ENCODE assay signal across 23 cellular contexts in the genomic region with DNA sequence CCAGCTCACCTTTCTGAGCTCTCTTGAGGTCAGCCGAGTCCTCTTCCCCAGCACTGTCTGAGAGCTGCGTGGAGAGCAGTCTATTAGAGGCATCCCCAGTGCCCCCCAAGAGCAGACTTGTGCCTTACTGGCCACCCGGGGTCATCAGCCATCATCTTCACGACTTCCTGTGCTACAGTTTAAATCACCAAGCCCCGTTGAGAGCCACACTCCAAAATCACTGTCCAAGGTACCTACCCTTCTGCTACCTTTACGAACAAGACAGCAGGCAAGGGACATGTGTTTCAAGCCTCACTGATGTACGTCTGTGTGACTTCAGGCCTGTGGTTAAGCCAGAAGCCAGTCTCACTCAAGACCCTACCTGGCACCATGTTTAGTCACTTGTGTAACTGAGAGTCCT.
"Had no signal": no experiment of that assay in that cellular context is flagged by ENCODE, and none has a peak within 500 bp of the region (broad histone marks: within the 10 kb centered on the region; RNA-seq: fewer than 3 reads in every experiment).

No MANE protein-coding gene starts in this region.

- FAIRE-seq: colon, endometrium had no signal

- H3K9me3 Mint-ChIP-seq: activated B cell treated with CpG ODN at 0.5 μM for 24 hours; activated naive CD8-positive, alpha-beta T cell treated with anti-CD3 and anti-CD28 coated beads, Interleukin-2, amount 50 U/mL, for 24 hours; activated T-cell treated with anti-CD3 and anti-CD28 coated beads, Interleukin-2, amount 50 U/mL, for 72 hours; neural progenitor cell; stimulated activated memory B cell treated with anti-CD40 and anti-IgM and Interleukin-4, amounts not matched to agents 10 μg/mL and 1 μg/mL and 100 μg/mL, for 72 hours; type B pancreatic cell had no signal

- H3K9me3 ChIP-seq: gastrocnemius medialis, heart left ventricle, ovary, right lobe of liver, testis had no signal

- H3K36me3 ChIP-seq: ovary had no signal

- H3K4me3 Mint-ChIP-seq: activated B cell treated with CpG ODN at 0.5 μM for 24 hours; activated naive CD8-positive, alpha-beta T cell treated with anti-CD3 and anti-CD28 coated beads, Interleukin-2, amount 50 U/mL, for 24 hours; activated T-cell treated with anti-CD3 and anti-CD28 coated beads, Interleukin-2, amount 50 U/mL, for 72 hours; neural progenitor cell; stimulated activated memory B cell treated with anti-CD40 and anti-IgM and Interleukin-4, amounts not matched to agents 10 μg/mL and 1 μg/mL and 100 μg/mL, for 72 hours; type B pancreatic cell had no signal

- H3K27me3 Mint-ChIP-seq: activated B cell treated with CpG ODN at 0.5 μM for 24 hours; activated naive CD8-positive, alpha-beta T cell treated with anti-CD3 and anti-CD28 coated beads, Interleukin-2, amount 50 U/mL, for 24 hours; stimulated activated memory B cell treated with anti-CD40 and anti-IgM and Interleukin-4, amounts not matched to agents 10 μg/mL and 1 μg/mL and 100 μg/mL, for 72 hours; type B pancreatic cell had no signal

- H3K4me1 ChIP-seq: gastrocnemius medialis, heart left ventricle, neural progenitor cell, right lobe of liver, testis had no signal

- H3K27ac Mint-ChIP-seq: activated B cell treated with CpG ODN at 0.5 μM for 24 hours; activated naive CD8-positive, alpha-beta T cell treated with anti-CD3 and anti-CD28 coated beads, Interleukin-2, amount 50 U/mL, for 24 hours; neural progenitor cell; stimulated activated memory B cell treated with anti-CD40 and anti-IgM and Interleukin-4, amounts not matched to agents 10 μg/mL and 1 μg/mL and 100 μg/mL, for 72 hours; type B pancreatic cell had no signal

- H3K9ac ChIP-seq: neural progenitor cell had no signal

- H3K4me1 Mint-ChIP-seq: activated B cell treated with CpG ODN at 0.5 μM for 24 hours; neural progenitor cell; stimulated activated memory B cell treated with anti-CD40 and anti-IgM and Interleukin-4, amounts not matched to agents 10 μg/mL and 1 μg/mL and 100 μg/mL, for 72 hours had no signal

- H3K27me3 ChIP-seq: brain microvascular endothelial cell, gastrocnemius medialis, heart left ventricle, neural progenitor cell, ovary, right lobe of liver, testis had no signal

- H3K4me2 ChIP-seq: neural progenitor cell, smooth muscle cell had no signal

- H3K4me3 ChIP-seq: gastrocnemius medialis, heart left ventricle, neural progenitor cell, ovary, right lobe of liver, smooth muscle cell, testis had no signal

- ATAC-seq: activated naive CD8-positive, alpha-beta T cell treated with anti-CD3 and anti-CD28 coated beads, Interleukin-2, amount 50 U/mL, for 24 hours; activated T-cell treated with anti-CD3 and anti-CD28 coated beads, Interleukin-2, amount 50 U/mL, for 72 hours; gastrocnemius medialis; heart left ventricle; left ventricle myocardium superior; right lobe of liver; stimulated activated memory B cell treated with anti-CD40 and anti-IgM and Interleukin-4, amounts not matched to agents 10 μg/mL and 1 μg/mL and 100 μg/mL, for 72 hours had no signal

- DNase-seq: activated B cell treated with CpG ODN at 0.5 μM for 24 hours; activated CD4-positive, alpha-beta T cell treated with anti-CD3 and anti-CD28 coated beads for 48 hours; activated CD8-positive, alpha-beta memory T cell treated with anti-CD3 and anti-CD28 coated beads, Interleukin-2, amount 50 U/mL, for 4 hours; activated gamma-delta T cell; activated naive CD8-positive, alpha-beta T cell treated with anti-CD3 and anti-CD28 coated beads, Interleukin-2, amount 50 U/mL, for 24 hours; activated T-cell treated with anti-CD3 and anti-CD28 coated beads, Interleukin-2, amount 50 U/mL, for 72 hours; aorta; brain microvascular endothelial cell; central memory CD4-positive, alpha-beta T cell; gastrocnemius medialis; heart left ventricle; left ventricle myocardium superior; ovary; right lobe of liver; stimulated activated CD4-positive, alpha-beta T cell treated with anti-CD3 and anti-CD28 coated beads, Interleukin-4, amount 100 ng/mL, for 24 hours; T-helper 9 cell; testis had no signal

- H3K27ac ChIP-seq: brain microvascular endothelial cell, gastrocnemius medialis, heart left ventricle, neural progenitor cell, ovary, right lobe of liver, testis had no signal

- H2AFZ ChIP-seq: neural progenitor cell had no signal
